20 cellular contexts compared by ENCODE assay signal in genomic region chr3:99967796-99968195, GRCh38.
DNase-seq lines count a peak whose midpoint lies in the region; ATAC-seq and TF ChIP-seq lines count a peak whose summit lies in the region.
"Had no signal": no experiment of that assay in that cellular context is flagged by ENCODE, and none has a peak within 500 bp of the region (broad histone marks: within the 10 kb centered on the region; RNA-seq: fewer than 3 reads in every experiment).

No MANE protein-coding gene starts in this region.

- no peak overlapping the region for H3K14ac ChIP-seq in trophoblast cell (ENCODE audit: low read length)

- H3K4me3 ChIP-seq in adipocyte (ENCODE audit: low read length) (peak overlapping the region; percentile 36), fibroblast of lung (replicated peaks in 1 of 4; ENCODE audit: control extremely low read depth in 1 of 4, insufficient read depth in 1 of 4, low read depth in 3 of 4, low read length in 4 of 4) (no peak overlapping the region), trophoblast cell (ENCODE audit: low read depth, low read length) (no peak overlapping the region)
- H3K4me3 ChIP-seq: MG63, upper lobe of right lung had no signal

- WGBS in trophoblast cell (ENCODE audit: extremely low coverage, insufficient coverage, insufficient read length), result no CpG with 5 or more reads among the region's 2 CpGs

- no peak overlapping the region for H3K18ac ChIP-seq in trophoblast cell (ENCODE audit: low read length)

- peak; percentile 49 for DNase-seq in EL
- peak; percentile 66 for DNase-seq in adipocyte (ENCODE audit: low read depth)
- peak; percentile 27 to 36 for DNase-seq in fibroblast of lung (ENCODE audit: low read depth in 2 of 2)
- peak; percentile 78 to 96 for DNase-seq in trophoblast cell
- DNase-seq in activated naive CD4-positive, alpha-beta T cell treated with Interleukin-2 at 50 U/mL for 16 hours, result no peak
- no peak for DNase-seq in epidermal melanocyte (ENCODE audit: insufficient read length, low spot score)
- no peak for DNase-seq in left lobe of liver (ENCODE audit: low spot score)
- DNase-seq: activated CD8-positive, alpha-beta T cell treated with anti-CD3 and anti-CD28 coated beads for 36 hours; activated T-cell treated with anti-CD3 and anti-CD28 coated beads, Interleukin-2, amount 50 U/mL, for 4 hours; DND-41; left colon; MG63; midbrain; NCI-H1694 treated with DMSO at 0.1 percent for 48 hours; NCI-H446 treated with DMSO at 0.1 percent for 48 hours; Right ventricle myocardium superior; stimulated activated naive CD8-positive, alpha-beta T cell treated with anti-CD3 and anti-CD28 coated beads, Interleukin-15, Interleukin-2, amounts not matched to agents 100 U/mL and 50 U/mL, for 24 hours; T-helper 1 cell; upper lobe of right lung had no signal

- H3K27me3 ChIP-seq in adipocyte (replicated peaks; ENCODE audit: control insufficient read depth, insufficient read depth, low read length), result no peaks in the 10 kb centered on the region
- no peaks in the 10 kb centered on the region for H3K27me3 ChIP-seq in fibroblast of lung (ENCODE audit: control insufficient read depth, insufficient read depth, low read length)
- H3K27me3 ChIP-seq in trophoblast cell (ENCODE audit: insufficient read depth, low read length), result no peaks in the 10 kb centered on the region
- H3K27me3 ChIP-seq: MG63, upper lobe of right lung had no signal

- no peak overlapping the region for H4K91ac ChIP-seq in trophoblast cell (ENCODE audit: low read depth, low read length)

- no peak overlapping the region for H4K12ac ChIP-seq in trophoblast cell (ENCODE audit: low read depth, low read length)

- peak overlapping the region; percentile 42 for H3K9ac ChIP-seq in adipocyte (ENCODE audit: low read length)
- H3K9ac ChIP-seq in fibroblast of lung (ENCODE audit: insufficient read depth, low read length), result no peak overlapping the region
- no peak overlapping the region for H3K9ac ChIP-seq in trophoblast cell (ENCODE audit: low read length)

- H2BK120ac ChIP-seq in trophoblast cell (ENCODE audit: insufficient read depth, low read length, poor library complexity), result no peak overlapping the region

- no peak overlapping the region for H2BK12ac ChIP-seq in trophoblast cell (ENCODE audit: low read length)

- H3K23ac ChIP-seq in trophoblast cell (ENCODE audit: low read length), result no peak overlapping the region

- no peaks in the 10 kb centered on the region for H4K20me1 ChIP-seq in fibroblast of lung (ENCODE audit: control insufficient read depth, extremely low read depth, insufficient read depth, low read length)

- H2BK5ac ChIP-seq in trophoblast cell (ENCODE audit: low read depth, low read length, poor library complexity), result no peak overlapping the region

- H2AK5ac ChIP-seq in trophoblast cell (ENCODE audit: low read length), result no peak overlapping the region

- H2AFZ ChIP-seq in fibroblast of lung (ENCODE audit: low read length), result no peak overlapping the region
- H2AFZ ChIP-seq in trophoblast cell (ENCODE audit: insufficient read depth, low read length, poor library complexity), result no peak overlapping the region

- H3K4me1 ChIP-seq in adipocyte (ENCODE audit: control insufficient read depth, insufficient read depth, low read length), result peaks cover 48% of the 10 kb centered on the region
- H3K4me1 ChIP-seq in fibroblast of lung (ENCODE audit: control insufficient read depth, extremely low read depth, insufficient read depth, low read length), result no peaks in the 10 kb centered on the region
- H3K4me1 ChIP-seq in trophoblast cell (ENCODE audit: control insufficient read depth in 1 of 2, insufficient read depth in 2 of 2, low read length in 2 of 2), result peaks cover 0 to 3% of the 10 kb centered on the region in 2 experiments

- no peak overlapping the region for H3K27ac ChIP-seq in fibroblast of lung (ENCODE audit: insufficient read depth, low read length)
- no peak overlapping the region for H3K27ac ChIP-seq in trophoblast cell (ENCODE audit: low read depth, low read length)
- H3K27ac ChIP-seq: upper lobe of right lung had no signal

- no peak overlapping the region for H3K4me2 ChIP-seq in fibroblast of lung (ENCODE audit: extremely low read depth, insufficient read depth, low read length)
- no peak overlapping the region for H3K4me2 ChIP-seq in trophoblast cell (ENCODE audit: low read length)

- no peak overlapping the region for H3K4ac ChIP-seq in trophoblast cell (ENCODE audit: low read depth, low read length)

- H3K9me3 ChIP-seq in adipocyte (ENCODE audit: control insufficient read depth, low read length) (no peaks in the 10 kb centered on the region), fibroblast of lung (ENCODE audit: control insufficient read depth, insufficient read depth, low read depth, low read length) (no peaks in the 10 kb centered on the region), trophoblast cell (ENCODE audit: insufficient read depth, low read depth, low read length) (no peaks in the 10 kb centered on the region)
- H3K9me3 ChIP-seq: MG63, upper lobe of right lung had no signal

- ATAC-seq in HG03280 (IDR thresholded peaks at IDR 0.05; ENCODE audit: unreplicated experiment) (no peak), left lobe of liver (no peak)
- ATAC-seq: activated CD8-positive, alpha-beta T cell treated with anti-CD3 and anti-CD28 coated beads for 36 hours; activated T-cell treated with anti-CD3 and anti-CD28 coated beads, Interleukin-2, amount 50 U/mL, for 4 hours; left colon; stimulated activated naive CD8-positive, alpha-beta T cell treated with anti-CD3 and anti-CD28 coated beads, Interleukin-15, Interleukin-2, amounts not matched to agents 100 U/mL and 50 U/mL, for 24 hours; upper lobe of right lung had no signal

- H3K36me3 ChIP-seq in adipocyte (ENCODE audit: control insufficient read depth, insufficient read depth, low read length, severe bottlenecking) (no peaks in the 10 kb centered on the region), fibroblast of lung (ENCODE audit: control insufficient read depth, insufficient read depth, low read length) (no peaks in the 10 kb centered on the region), trophoblast cell (ENCODE audit: control insufficient read depth in 1 of 2, insufficient read depth in 2 of 2, low read length in 2 of 2) (no peaks in the 10 kb centered on the region)
- H3K36me3 ChIP-seq: MG63, upper lobe of right lung had no signal

- no peak overlapping the region for H4K8ac ChIP-seq in trophoblast cell (ENCODE audit: low read depth, low read length)

- H3K79me1 ChIP-seq in trophoblast cell (ENCODE audit: low read length), result no peaks in the 10 kb centered on the region

- no peak for TF ChIP-seq CTCF in fibroblast of lung (conservative IDR thresholded peaks at IDR 0.05 in 1 of 2, IDR thresholded peaks at IDR 0.05 in 1 of 2; ENCODE audit: low read depth in 1 of 2, low read length in 2 of 2)

- no peaks in the 10 kb centered on the region for H3K79me2 ChIP-seq in fibroblast of lung (ENCODE audit: control insufficient read depth, insufficient read depth, low read length)
- no peaks in the 10 kb centered on the region for H3K79me2 ChIP-seq in trophoblast cell (ENCODE audit: control insufficient read depth, insufficient read depth, low read length, poor library complexity)

Comparison
In these comparisons a context has a peak if more than half of its experiments do, and no peak if none do; other contexts are left out.
1. DNase-seq: peak in EL (single experiment), adipocyte (single experiment), fibroblast of lung (2 of 2) and trophoblast cell (2 of 2); none in activated naive CD4-positive, alpha-beta T cell treated with Interleukin-2 at 50 U/mL for 16 hours (single experiment), epidermal melanocyte (single experiment) and left lobe of liver (single experiment).